In the genomic region with DNA sequence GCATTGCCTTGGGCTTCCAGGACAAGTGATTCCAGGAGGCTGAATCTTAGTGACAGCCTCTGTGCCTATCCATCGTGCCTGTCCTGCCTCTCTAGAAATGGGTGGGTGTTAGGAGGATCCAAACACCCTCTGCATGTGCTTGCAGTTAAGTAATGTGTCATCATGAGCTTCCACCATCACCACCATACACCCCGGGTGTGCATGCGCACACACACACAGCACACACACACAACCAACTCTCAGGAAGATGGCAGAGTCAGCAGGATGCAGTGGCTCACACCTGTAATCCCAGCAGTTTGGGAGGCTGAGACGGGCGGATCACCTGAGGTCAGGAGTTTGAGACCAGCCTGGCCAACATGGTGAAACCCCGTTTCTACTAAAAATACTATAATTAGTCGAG, we compare ENCODE assay signal across 13 cellular contexts. TPM values are rescaled to one million over a fixed set of nuclear protein-coding genes. Genes with fewer than 3 reads are reported as not detected.
DNase-seq lines count a peak whose midpoint lies in the region; ATAC-seq, FAIRE-seq and TF ChIP-seq lines count a peak whose summit lies in the region.
"Had no signal": no experiment of that assay in that cellular context is flagged by ENCODE, and none has a peak within 500 bp of the region (broad histone marks: within the 10 kb centered on the region; RNA-seq: fewer than 3 reads in every experiment).

No MANE protein-coding gene starts in this region.

- CTCF ChIA-PET in K562 (lab: Yijun Ruan, JAX; ENCODE audit: low intra/inter-chr PET ratio), result no interaction called here

- WGBS in right cardiac atrium, result 65% methylated on average over 7 of the region's 7 CpGs
- WGBS in K562 (ENCODE audit: insufficient coverage, low coverage, missing lambda C conversion rate), result 19% methylated on average over 7 of the region's 7 CpGs

- peaks cover 17% of the 10 kb centered on the region for H3K4me1 Mint-ChIP-seq in endothelial cell (ENCODE audit: unreplicated experiment)

- H3K4me3 ChIP-seq in right cardiac atrium (ENCODE audit: low read length) (no peak overlapping the region), K562 (no peak overlapping the region)

- H3K4me2 ChIP-seq in K562 (ENCODE audit: insufficient read depth, low read length), result no peak overlapping the region

- no peak for TF ChIP-seq RAD21 in K562 (CRISPR knock-in tag; conservative IDR thresholded peaks at IDR 0.05 in 1 of 2, IDR thresholded peaks at IDR 0.05 in 1 of 2)

- DNase-seq in right cardiac atrium, result no peak
- DNase-seq in cardiac septum (ENCODE audit: low spot score), result no peak
- DNase-seq in K562 (ENCODE audit: extremely low read depth in 1 of 4, low spot score in 3 of 4), result no peak
- peak; percentile 23 for DNase-seq in superior temporal gyrus (ENCODE audit: extremely low spot score)
- no peak for DNase-seq in ACHN
- no peak for DNase-seq in epidermal melanocyte (ENCODE audit: insufficient read length, low spot score)
- DNase-seq in endothelial cell (ENCODE audit: low spot score), result no peak
- DNase-seq: CD4-positive, alpha-beta memory T cell; HCEC 1CT; KG1; NCI-H1048 had no signal

- H3K27me3 ChIP-seq in right cardiac atrium (ENCODE audit: control insufficient read depth, insufficient read depth) (no peaks in the 10 kb centered on the region), K562 (ENCODE audit: control insufficient read depth in 2 of 2, insufficient read depth in 2 of 2, low read length in 2 of 2) (peaks cover 12 to 30% of the 10 kb centered on the region in 2 experiments), layer of hippocampus (ENCODE audit: control insufficient read depth, insufficient read depth, low read length) (no peaks in the 10 kb centered on the region)

- peak overlapping the region; percentile 69 for H3K27ac ChIP-seq in right cardiac atrium (ENCODE audit: low read length)
- H3K27ac ChIP-seq in K562 (ENCODE audit: extremely low read depth, low read depth, low read length), result no peak overlapping the region
- H3K27ac ChIP-seq in layer of hippocampus (ENCODE audit: low read depth, low read length), result peak overlapping the region; percentile 81
- H3K27ac ChIP-seq: HL-60 had no signal

- TF ChIP-seq POLR2A in K562 (conservative IDR thresholded peaks at IDR 0.05), result no peak

- H3K9ac ChIP-seq in K562 (ENCODE audit: insufficient read depth in 1 of 2, low read depth in 2 of 2, low read length in 2 of 2), result no peak overlapping the region

- H3K9me3 Mint-ChIP-seq in endothelial cell (ENCODE audit: unreplicated experiment), result no peaks in the 10 kb centered on the region
- H3K9me3 Mint-ChIP-seq: CD4-positive, alpha-beta memory T cell had no signal

- no peak for FAIRE-seq in K562 (lab: Jason Lieb, UNC)

- intact Hi-C loops in right cardiac atrium (cut with DNase I), result no loop called here
- intact Hi-C loops in cardiac septum (cut with DNase I), result no loop called here
- intact Hi-C loops in K562 (cut with micrococcal nuclease), result no loop called here

- H3K27me3 Mint-ChIP-seq in endothelial cell (ENCODE audit: unreplicated experiment), result peaks cover 23% of the 10 kb centered on the region

- no peak for TF ChIP-seq EP300 in K562 (IDR thresholded peaks at IDR 0.05; ENCODE audit: low read length)

- no peaks in the 10 kb centered on the region for H3K79me2 ChIP-seq in K562 (ENCODE audit: control insufficient read depth, insufficient read depth, low read length)

- no TSS peak for BruUV-seq in K562 (replicated peaks; lab: Mats Ljungman, UMichigan)

- POLR2A ChIA-PET in K562 (lab: Yijun Ruan, JAX), result interaction anchor here (1.9 kb wide), 1 partner anchor 27 kb away, joined by 8 read pairs; a partner anchor contains a TSS

- H3K4me3 Mint-ChIP-seq in endothelial cell (ENCODE audit: unreplicated experiment), result no peak overlapping the region
- H3K4me3 Mint-ChIP-seq: CD4-positive, alpha-beta memory T cell had no signal

- H3K36me3 Mint-ChIP-seq in endothelial cell (ENCODE audit: low read depth, unreplicated experiment), result peaks cover 6% of the 10 kb centered on the region

- in situ Hi-C loops in K562 (cut with MboI), result no loop called here
- in situ Hi-C loops in ACHN (cut with HindIII; ENCODE audit: low pct_ligation_motif_present, low pct_unique_long_range_greater_than_20kb, low sequenced_read_pairs), result no loop called here

- peaks cover under 1% of the 10 kb centered on the region; the same call in 1 of the 3 replicates for H3K36me3 ChIP-seq in K562 (ENCODE audit: control insufficient read depth, insufficient read depth, low read length)

- H4K20me1 ChIP-seq in K562 (replicated peaks; ENCODE audit: control insufficient read depth, insufficient read depth, low read length), result no peaks in the 10 kb centered on the region

- H3K9me3 ChIP-seq in right cardiac atrium (ENCODE audit: control insufficient read depth, low read length), result no peaks in the 10 kb centered on the region
- H3K9me3 ChIP-seq in K562 (replicated peaks; ENCODE audit: control insufficient read depth, insufficient read depth, low read depth, low read length), result no peaks in the 10 kb centered on the region

- TF ChIP-seq CTCF in K562 (IDR thresholded peaks at IDR 0.05 in 2 of 3, conservative IDR thresholded peaks at IDR 0.05 in 1 of 3; ENCODE audit: insufficient read depth in 2 of 3, low read depth in 1 of 3, low read length in 3 of 3), result no peak
- no peak for TF ChIP-seq CTCF in endothelial cell (IDR thresholded peaks at IDR 0.05; ENCODE audit: unreplicated experiment)

- no peak for ATAC-seq in right cardiac atrium
- ATAC-seq in K562, result peak; percentile 26; the same call in 2 of the 3 replicates

- no peak overlapping the region for H2AFZ ChIP-seq in K562 (ENCODE audit: low read depth, low read length)

- H3K9me1 ChIP-seq in K562 (ENCODE audit: control insufficient read depth, insufficient read depth, low read length), result no peaks in the 10 kb centered on the region

- no peak overlapping the region for H3K27ac Mint-ChIP-seq in endothelial cell (ENCODE audit: unreplicated experiment)

- peaks cover 5% of the 10 kb centered on the region for H3K4me1 ChIP-seq in right cardiac atrium (ENCODE audit: control insufficient read depth, insufficient read depth, low read length)
- H3K4me1 ChIP-seq in K562 (replicated peaks in 1 of 2; ENCODE audit: control insufficient read depth in 2 of 2, insufficient read depth in 2 of 2, low read length in 2 of 2), result peaks cover 0 to 10% of the 10 kb centered on the region in 2 experiments; a peak in 3 of 5 replicates

RNA-seq across cellular contexts. Expression of a gene that starts 22.8 kb away (rescaled TPM):
- total RNA-seq in right cardiac atrium (10 to 100 TPM; 12.8 to 23.2 (median 17.7) TPM), cardiac septum (16.6 TPM), K562 (2014; rRNA removed) (18.0 and 20.6 TPM in 2 replicates), K562 (2014; rRNA removed; fragmentation: Illumina TruSeq; extraction: Trizol) (4.2 and 5.0 TPM in 2 replicates), K562 (2015; rRNA removed; fragmentation: Illumina TruSeq; extraction: Trizol) (18.3 and 19.0 TPM in 2 replicates), K562 (2021) (22.2 and 24.0 TPM in 2 replicates), endothelial cell (ENCODE audit: unreplicated experiment) (27.9 TPM)
- polyA plus RNA-seq in right cardiac atrium (12.3 TPM), K562 (2011; rRNA removed) (18.8 and 39.4 TPM in 2 replicates), K562 (2014; fragmentation: Illumina TruSeq; extraction: Trizol) (10.5 and 14.0 TPM in 2 replicates), K562 (2014; fragmentation: Nextera tagmentation; extraction: Ambion mirVana) (1 to 10 TPM in 1 of 2 experiments, under 1 TPM in 1; 0.75 to 1.3 TPM), K562 (2014; rRNA removed) (21.9 and 26.4 TPM in 2 replicates)
- total RNA-seq in K562 (2011; cell fraction: chromatin; rRNA removed; ENCODE audit: low replicate concordance), result 27.2 and 83.8 TPM in 2 replicates
- total RNA-seq in K562 (2011; cell fraction: nucleolus; rRNA removed), result 70.3 and 82.2 TPM in 2 replicates
- total RNA-seq in K562 (2011; cell fraction: nucleoplasm; rRNA removed), result 35.6 and 47.3 TPM in 2 replicates
- 55.2 and 92.4 TPM in 2 replicates for polyA plus RNA-seq in K562 (2011; cell fraction: cytosol; rRNA removed)
- 56.0 and 58.6 TPM in 2 replicates for polyA plus RNA-seq in K562 (2011; cell fraction: nucleus; rRNA removed)
- polyA plus RNA-seq in K562 (2012), result 25.6 and 35.2 TPM in 2 replicates
- polyA minus RNA-seq in K562 (2011; rRNA and poly(A)+ RNA removed), result 10.7 and 11.9 TPM in 2 replicates
- polyA minus RNA-seq in K562 (2011; cell fraction: cytosol; rRNA and poly(A)+ RNA removed), result 15.5 and 37.0 TPM in 2 replicates
- polyA minus RNA-seq in K562 (2011; cell fraction: nucleus; rRNA and poly(A)+ RNA removed), result 16.7 and 23.5 TPM in 2 replicates

RNA-seq across cellular contexts. Expression of a gene that starts 26.7 kb away (rescaled TPM):
- 10 to 100 TPM; 46.5 to 57.4 (median 52.7) TPM for total RNA-seq in right cardiac atrium
- polyA plus RNA-seq in right cardiac atrium, result 44.2 TPM
- total RNA-seq in cardiac septum, result 49.5 TPM
- 21.1 and 48.4 TPM in 2 replicates for total RNA-seq in K562 (2011; cell fraction: chromatin; rRNA removed; ENCODE audit: low replicate concordance)
- 27.8 and 30.0 TPM in 2 replicates for total RNA-seq in K562 (2011; cell fraction: nucleolus; rRNA removed)
- 33.7 and 46.3 TPM in 2 replicates for total RNA-seq in K562 (2011; cell fraction: nucleoplasm; rRNA removed)
- 53.3 and 68.0 TPM in 2 replicates for total RNA-seq in K562 (2014; rRNA removed)
- 25.4 and 35.7 TPM in 2 replicates for total RNA-seq in K562 (2014; rRNA removed; fragmentation: Illumina TruSeq; extraction: Trizol)
- total RNA-seq in K562 (2015; rRNA removed; fragmentation: Illumina TruSeq; extraction: Trizol), result 33.7 and 37.3 TPM in 2 replicates
- 82.0 and 83.8 TPM in 2 replicates for total RNA-seq in K562 (2021)
- 57.0 and 74.4 TPM in 2 replicates for polyA plus RNA-seq in K562 (2011; rRNA removed)
- 67.6 and 87.3 TPM in 2 replicates for polyA plus RNA-seq in K562 (2011; cell fraction: cytosol; rRNA removed)
- polyA plus RNA-seq in K562 (2011; cell fraction: nucleus; rRNA removed), result 57.5 and 83.7 TPM in 2 replicates
- 87.7 and 104 TPM in 2 replicates for polyA plus RNA-seq in K562 (2012)
- polyA plus RNA-seq in K562 (2014; fragmentation: Illumina TruSeq; extraction: Trizol), result 88.9 and 90.6 TPM in 2 replicates
- polyA plus RNA-seq in K562 (2014; fragmentation: Nextera tagmentation; extraction: Ambion mirVana), result 10 to 100 TPM; 10.1 to 24.7 TPM
- polyA plus RNA-seq in K562 (2014; rRNA removed), result 72.1 and 81.3 TPM in 2 replicates
- polyA minus RNA-seq in K562 (2011; rRNA and poly(A)+ RNA removed), result 19.9 and 27.1 TPM in 2 replicates
- polyA minus RNA-seq in K562 (2011; cell fraction: cytosol; rRNA and poly(A)+ RNA removed), result 25.8 and 28.1 TPM in 2 replicates
- 8.9 and 11.1 TPM in 2 replicates for polyA minus RNA-seq in K562 (2011; cell fraction: nucleus; rRNA and poly(A)+ RNA removed)
- total RNA-seq in endothelial cell (ENCODE audit: unreplicated experiment), result 96.1 TPM

RNA-seq across cellular contexts. Expression of a gene that starts 57.5 kb away (rescaled TPM):
- 10 to 100 TPM; 14.7 to 20.4 (median 18.4) TPM for total RNA-seq in right cardiac atrium
- 21.7 TPM for polyA plus RNA-seq in right cardiac atrium
- 17.4 TPM for total RNA-seq in cardiac septum
- 17.5 and 64.2 TPM in 2 replicates for total RNA-seq in K562 (2011; cell fraction: chromatin; rRNA removed; ENCODE audit: low replicate concordance)
- 92.4 and 92.8 TPM in 2 replicates for total RNA-seq in K562 (2011; cell fraction: nucleolus; rRNA removed)
- 47.7 and 49.9 TPM in 2 replicates for total RNA-seq in K562 (2011; cell fraction: nucleoplasm; rRNA removed)
- 22.6 and 36.7 TPM in 2 replicates for total RNA-seq in K562 (2014; rRNA removed)
- total RNA-seq in K562 (2014; rRNA removed; fragmentation: Illumina TruSeq; extraction: Trizol), result 6.1 and 8.1 TPM in 2 replicates
- total RNA-seq in K562 (2015; rRNA removed; fragmentation: Illumina TruSeq; extraction: Trizol), result 14.0 TPM in 2 replicates
- 31.6 and 35.7 TPM in 2 replicates for total RNA-seq in K562 (2021)
- polyA plus RNA-seq in K562 (2011; rRNA removed), result 7.9 and 9.1 TPM in 2 replicates
- polyA plus RNA-seq in K562 (2011; cell fraction: cytosol; rRNA removed), result 7.6 and 19.7 TPM in 2 replicates
- 19.2 and 31.8 TPM in 2 replicates for polyA plus RNA-seq in K562 (2011; cell fraction: nucleus; rRNA removed)
- polyA plus RNA-seq in K562 (2012), result 16.1 and 21.6 TPM in 2 replicates
- 16.1 and 22.7 TPM in 2 replicates for polyA plus RNA-seq in K562 (2014; fragmentation: Illumina TruSeq; extraction: Trizol)
- under 1 TPM; 0.25 to 0.92 TPM for polyA plus RNA-seq in K562 (2014; fragmentation: Nextera tagmentation; extraction: Ambion mirVana)
- polyA plus RNA-seq in K562 (2014; rRNA removed), result 16.0 and 18.1 TPM in 2 replicates
- polyA minus RNA-seq in K562 (2011; rRNA and poly(A)+ RNA removed), result 6.0 and 10.4 TPM in 2 replicates
- polyA minus RNA-seq in K562 (2011; cell fraction: cytosol; rRNA and poly(A)+ RNA removed), result 14.8 and 16.7 TPM in 2 replicates
- polyA minus RNA-seq in K562 (2011; cell fraction: nucleus; rRNA and poly(A)+ RNA removed), result 8.0 and 9.6 TPM in 2 replicates
- 23.0 TPM for total RNA-seq in endothelial cell (ENCODE audit: unreplicated experiment)

RNA-seq across cellular contexts. Expression of a gene that starts 58.0 kb away (rescaled TPM):
- total RNA-seq in right cardiac atrium (10 to 100 TPM; 13.8 to 15.4 (median 14.4) TPM), cardiac septum (20.8 TPM), K562 (2014; rRNA removed) (73.7 and 76.5 TPM in 2 replicates), K562 (2014; rRNA removed; fragmentation: Illumina TruSeq; extraction: Trizol) (54.1 and 56.9 TPM in 2 replicates), K562 (2015; rRNA removed; fragmentation: Illumina TruSeq; extraction: Trizol) (70.1 and 71.3 TPM in 2 replicates), K562 (2021) (61.9 and 71.6 TPM in 2 replicates), endothelial cell (ENCODE audit: unreplicated experiment) (83.8 TPM)
- polyA plus RNA-seq in right cardiac atrium (9.6 TPM), K562 (2011; rRNA removed) (23.1 and 33.2 TPM in 2 replicates), K562 (2014; fragmentation: Illumina TruSeq; extraction: Trizol) (79.3 and 83.2 TPM in 2 replicates), K562 (2014; fragmentation: Nextera tagmentation; extraction: Ambion mirVana) (10 to 100 TPM; 16.5 to 69.7 TPM), K562 (2014; rRNA removed) (46.7 and 52.3 TPM in 2 replicates)
- 159 and 215 TPM in 2 replicates for total RNA-seq in K562 (2011; cell fraction: chromatin; rRNA removed; ENCODE audit: low replicate concordance)
- total RNA-seq in K562 (2011; cell fraction: nucleolus; rRNA removed), result 89.5 and 89.9 TPM in 2 replicates
- total RNA-seq in K562 (2011; cell fraction: nucleoplasm; rRNA removed), result 111 and 132 TPM in 2 replicates
- polyA plus RNA-seq in K562 (2011; cell fraction: cytosol; rRNA removed), result 16.3 and 20.6 TPM in 2 replicates
- 243 and 275 TPM in 2 replicates for polyA plus RNA-seq in K562 (2011; cell fraction: nucleus; rRNA removed)
- 63.5 and 64.9 TPM in 2 replicates for polyA plus RNA-seq in K562 (2012)
- 21.7 and 24.7 TPM in 2 replicates for polyA minus RNA-seq in K562 (2011; rRNA and poly(A)+ RNA removed)
- 20.7 and 23.0 TPM in 2 replicates for polyA minus RNA-seq in K562 (2011; cell fraction: cytosol; rRNA and poly(A)+ RNA removed)
- polyA minus RNA-seq in K562 (2011; cell fraction: nucleus; rRNA and poly(A)+ RNA removed), result 25.8 and 37.1 TPM in 2 replicates
